ENCODE assay signal across 9 cellular contexts in the genomic region with DNA sequence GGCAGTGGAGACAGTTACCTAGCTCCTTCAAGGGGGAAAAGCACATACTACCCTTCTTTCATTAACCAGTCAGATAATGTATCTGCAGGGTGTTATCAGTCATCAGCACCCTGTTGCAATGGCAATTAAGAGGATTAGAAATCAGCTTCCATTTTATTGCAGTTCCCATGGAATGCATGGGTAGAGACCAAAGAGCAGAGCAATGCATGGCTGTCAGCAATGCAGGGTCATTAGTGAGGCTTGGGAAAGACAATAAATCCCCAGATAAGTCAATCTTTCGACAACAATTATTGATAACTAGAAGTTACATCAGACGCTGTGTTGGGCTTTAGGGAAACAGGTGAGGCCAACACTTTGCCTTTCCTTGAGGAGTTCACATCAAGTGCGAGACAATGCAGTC.
"Had no signal": no experiment of that assay in that cellular context is flagged by ENCODE, and none has a peak within 500 bp of the region (broad histone marks: within the 10 kb centered on the region; RNA-seq: fewer than 3 reads in every experiment).

No MANE protein-coding gene starts in this region.

- H3K4me1 Mint-ChIP-seq: IgD-negative memory B cell had no signal

- DNase-seq: IMR-90, KBM-7, KG1 had no signal

- H3K4me2 ChIP-seq: KMS-11 had no signal

- H3K27ac Mint-ChIP-seq: IgD-negative memory B cell had no signal

- H3K27ac ChIP-seq: HL-60, KMS-11 had no signal

- H3K36me3 Mint-ChIP-seq: IgD-negative memory B cell had no signal

- FAIRE-seq: HepG2, HTR-8/SVneo, K562 had no signal

- H3K4me3 Mint-ChIP-seq: IgD-negative memory B cell had no signal

- H3K4me3 ChIP-seq: K562 had no signal

- H3K9ac ChIP-seq: KMS-11 had no signal
